ENCODE assay signal across 15 cellular contexts in genomic region chr18:35721431-35722081, GRCh38.
DNase-seq lines count a peak whose midpoint lies in the region; ATAC-seq and TF ChIP-seq lines count a peak whose summit lies in the region.
"Had no signal": no experiment of that assay in that cellular context is flagged by ENCODE, and none has a peak within 500 bp of the region (broad histone marks: within the 10 kb centered on the region; RNA-seq: fewer than 3 reads in every experiment).

No MANE protein-coding gene starts in this region.

- no peak for TF ChIP-seq EP300 in transverse colon (IDR thresholded peaks at IDR 0.05; ENCODE audit: low read depth)

- peaks cover 4% of the 10 kb centered on the region for H3K9me3 Mint-ChIP-seq in natural killer cell treated with Interleukin-12 subunit alpha and Interleukin-12 subunit beta and Interleukin-15 and Interleukin-18, amount 100 ng/mL, for 72 hours
- peaks cover 2 to 9% of the 10 kb centered on the region in 2 donors for H3K9me3 Mint-ChIP-seq in natural killer cell
- H3K9me3 Mint-ChIP-seq in stimulated activated effector memory CD8-positive, alpha-beta T cell treated with anti-CD3 and anti-CD28 coated beads, Interleukin-12 subunit alpha, Interleukin-12 subunit beta, amount 100 ng/mL, for 72 hours: peaks cover 14% of the 10 kb centered on the region

- no peak for TF ChIP-seq CTCF in natural killer cell (IDR thresholded peaks at IDR 0.05)
- no peak for TF ChIP-seq CTCF in transverse colon (IDR thresholded peaks at IDR 0.05)

- H3K4me1 ChIP-seq in transverse colon: no peaks in the 10 kb centered on the region
- H3K4me1 ChIP-seq: BE2C had no signal

- TF ChIP-seq POLR2A in transverse colon (IDR thresholded peaks at IDR 0.05): no peak

- peak; percentile 27 to 48 for ATAC-seq in natural killer cell treated with Interleukin-12 subunit alpha and Interleukin-12 subunit beta and Interleukin-15 and Interleukin-18, amount 100 ng/mL, for 72 hours
- no peak for ATAC-seq in natural killer cell
- ATAC-seq in esophagus mucosa: peak; percentile 15
- ATAC-seq in stimulated activated effector memory CD8-positive, alpha-beta T cell treated with anti-CD3 and anti-CD28 coated beads, Interleukin-12 subunit alpha, Interleukin-12 subunit beta, amount 100 ng/mL, for 72 hours: peak; percentile 8
- ATAC-seq in HG02840 (IDR thresholded peaks at IDR 0.05; ENCODE audit: low FRiP score, unreplicated experiment): no peak

- DNase-seq in natural killer cell treated with Interleukin-12 subunit alpha and Interleukin-12 subunit beta and Interleukin-15 and Interleukin-18, amount 100 ng/mL, for 72 hours (ENCODE audit: low spot score): no peak
- DNase-seq in natural killer cell: no peak
- DNase-seq in stimulated activated effector memory CD8-positive, alpha-beta T cell treated with anti-CD3 and anti-CD28 coated beads, Interleukin-12 subunit alpha, Interleukin-12 subunit beta, amount 100 ng/mL, for 72 hours (ENCODE audit: low spot score in 2 of 2): no peak
- no peak for DNase-seq in DMS53 (lab: John Stamatoyannopoulos, UW)
- no peak for DNase-seq in transverse colon
- DNase-seq: BE2C; C1 segment of cervical spinal cord; CD4-positive, CD25-positive, alpha-beta regulatory T cell; CD8-positive, alpha-beta memory T cell; COR-L47; DMS 273 treated with DMSO at 0.1 percent for 48 hours; H9 had no signal

- H3K4me1 Mint-ChIP-seq in natural killer cell treated with Interleukin-12 subunit alpha and Interleukin-12 subunit beta and Interleukin-15 and Interleukin-18, amount 100 ng/mL, for 72 hours (ENCODE audit: low read depth in 2 of 2): no peaks in the 10 kb centered on the region
- H3K4me1 Mint-ChIP-seq in natural killer cell: no peaks in the 10 kb centered on the region
- H3K4me1 Mint-ChIP-seq in stimulated activated effector memory CD8-positive, alpha-beta T cell treated with anti-CD3 and anti-CD28 coated beads, Interleukin-12 subunit alpha, Interleukin-12 subunit beta, amount 100 ng/mL, for 72 hours: no peaks in the 10 kb centered on the region
- H3K4me1 Mint-ChIP-seq: CD4-positive, CD25-positive, alpha-beta regulatory T cell; CD8-positive, alpha-beta memory T cell had no signal

- no peak overlapping the region for H3K4me3 ChIP-seq in transverse colon

- no peak overlapping the region for H3K4me3 Mint-ChIP-seq in natural killer cell treated with Interleukin-12 subunit alpha and Interleukin-12 subunit beta and Interleukin-15 and Interleukin-18, amount 100 ng/mL, for 72 hours
- H3K4me3 Mint-ChIP-seq in natural killer cell: no peak overlapping the region
- H3K4me3 Mint-ChIP-seq in stimulated activated effector memory CD8-positive, alpha-beta T cell treated with anti-CD3 and anti-CD28 coated beads, Interleukin-12 subunit alpha, Interleukin-12 subunit beta, amount 100 ng/mL, for 72 hours: no peak overlapping the region
- H3K4me3 Mint-ChIP-seq: CD4-positive, CD25-positive, alpha-beta regulatory T cell; CD8-positive, alpha-beta memory T cell; H9 had no signal

- in situ Hi-C loops in transverse colon (cut with MboI; ENCODE audit: low pct_ligation_motif_present in 1 of 4, low pct_unique_long_range_greater_than_20kb in 1 of 4, low sequenced_read_pairs in 3 of 4): no loop called here

- H3K36me3 ChIP-seq in transverse colon: no peaks in the 10 kb centered on the region
- H3K36me3 ChIP-seq: BE2C had no signal

- no peaks in the 10 kb centered on the region for H3K27me3 ChIP-seq in transverse colon
- H3K27me3 ChIP-seq: BE2C had no signal

- 88% methylated on average over 6 of the region's 6 CpGs; no CpG with 5 or more reads in 1 of the 2 donors for WGBS in transverse colon (ENCODE audit: low coverage in 1 of 2), 2 donors

- intact Hi-C loops in natural killer cell (cut with micrococcal nuclease) (no loop called here), transverse colon (cut with DNase I; ENCODE audit: low total_unique reads) (no loop called here)

- H3K36me3 Mint-ChIP-seq in natural killer cell treated with Interleukin-12 subunit alpha and Interleukin-12 subunit beta and Interleukin-15 and Interleukin-18, amount 100 ng/mL, for 72 hours: no peaks in the 10 kb centered on the region
- H3K36me3 Mint-ChIP-seq in natural killer cell: no peaks in the 10 kb centered on the region
- no peaks in the 10 kb centered on the region for H3K36me3 Mint-ChIP-seq in stimulated activated effector memory CD8-positive, alpha-beta T cell treated with anti-CD3 and anti-CD28 coated beads, Interleukin-12 subunit alpha, Interleukin-12 subunit beta, amount 100 ng/mL, for 72 hours
- H3K36me3 Mint-ChIP-seq: CD4-positive, CD25-positive, alpha-beta regulatory T cell had no signal

- H3K27ac Mint-ChIP-seq in natural killer cell treated with Interleukin-12 subunit alpha and Interleukin-12 subunit beta and Interleukin-15 and Interleukin-18, amount 100 ng/mL, for 72 hours: no peak overlapping the region
- H3K27ac Mint-ChIP-seq in natural killer cell: no peak overlapping the region
- no peak overlapping the region for H3K27ac Mint-ChIP-seq in stimulated activated effector memory CD8-positive, alpha-beta T cell treated with anti-CD3 and anti-CD28 coated beads, Interleukin-12 subunit alpha, Interleukin-12 subunit beta, amount 100 ng/mL, for 72 hours
- H3K27ac Mint-ChIP-seq: CD4-positive, CD25-positive, alpha-beta regulatory T cell; CD8-positive, alpha-beta memory T cell had no signal

- no peaks in the 10 kb centered on the region for H3K9me3 ChIP-seq in transverse colon
- H3K9me3 ChIP-seq: BE2C had no signal

- no peak overlapping the region for H3K27ac ChIP-seq in transverse colon
- H3K27ac ChIP-seq: 22Rv1 had no signal

- H3K27me3 Mint-ChIP-seq in natural killer cell treated with Interleukin-12 subunit alpha and Interleukin-12 subunit beta and Interleukin-15 and Interleukin-18, amount 100 ng/mL, for 72 hours: peaks cover 17 to 25% of the 10 kb centered on the region in 2 donors
- H3K27me3 Mint-ChIP-seq in natural killer cell (ENCODE audit: low read depth in 2 of 2): peaks cover 8 to 50% of the 10 kb centered on the region in 2 donors

Comparison
In these comparisons a context has a peak if more than half of its experiments do, and no peak if none do; other contexts are left out.
1. ATAC-seq: peak in natural killer cell treated with Interleukin-12 subunit alpha and Interleukin-12 subunit beta and Interleukin-15 and Interleukin-18, amount 100 ng/mL, for 72 hours (2 of 2), esophagus mucosa (single experiment) and stimulated activated effector memory CD8-positive, alpha-beta T cell treated with anti-CD3 and anti-CD28 coated beads, Interleukin-12 subunit alpha, Interleukin-12 subunit beta, amount 100 ng/mL, for 72 hours (single experiment); none in natural killer cell (0 of 3) and HG02840 (single experiment).